27 cellular contexts compared by ENCODE assay signal in the genomic region with DNA sequence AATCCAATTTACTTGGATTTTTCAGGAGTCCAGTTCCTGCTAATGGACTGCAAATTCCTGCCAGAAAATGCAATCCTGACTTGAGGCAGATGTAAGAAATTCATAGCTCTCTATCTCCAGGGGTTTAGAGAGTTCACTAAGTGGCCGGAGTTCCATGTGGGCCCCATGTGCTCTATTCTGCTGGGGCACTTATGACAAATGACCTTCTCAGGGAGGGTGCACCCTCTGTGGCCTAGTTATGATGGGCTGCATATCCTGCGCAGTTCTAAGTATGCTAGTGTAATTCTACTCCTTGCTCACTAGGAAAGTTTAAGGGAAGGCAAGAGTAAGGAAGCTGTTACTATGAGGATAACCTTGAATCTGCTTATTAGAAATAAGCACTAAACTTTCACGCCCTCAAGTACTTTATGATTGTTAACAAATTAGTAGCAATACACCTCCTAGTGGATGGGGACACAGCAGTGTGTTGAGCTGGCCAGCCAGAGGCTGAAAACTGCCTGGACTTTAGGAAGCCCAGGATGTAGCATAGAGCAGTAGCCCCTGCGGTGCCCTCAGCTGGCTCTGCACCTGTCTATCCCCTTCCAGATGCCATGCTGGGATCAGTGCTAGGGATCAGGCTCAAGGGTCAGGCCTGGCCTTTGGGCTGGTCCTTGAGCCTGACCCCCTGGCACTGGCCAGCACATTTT. TPM values are rescaled to one million over a fixed set of nuclear protein-coding genes. Genes with fewer than 3 reads are reported as not detected.
DNase-seq lines count a peak whose midpoint lies in the region; ATAC-seq and TF ChIP-seq lines count a peak whose summit lies in the region.
"Had no signal": no experiment of that assay in that cellular context is flagged by ENCODE, and none has a peak within 500 bp of the region (broad histone marks: within the 10 kb centered on the region; RNA-seq: fewer than 3 reads in every experiment).

No MANE protein-coding gene starts in this region.

- no peak overlapping the region for H3K9ac ChIP-seq in HCT116 (ENCODE audit: low read length)
- H3K9ac ChIP-seq: BLaER1 treated with 17β-estradiol and CSF1 and Interleukin-3, amounts not matched to agents 10 nM and 100 nM had no signal

- in situ Hi-C loops in gastrocnemius medialis (cut with MboI; ENCODE audit: low sequenced_read_pairs in 4 of 4): no loop called here

- H2AFZ ChIP-seq in HCT116 (ENCODE audit: low read depth, low read length, poor library complexity, severe bottlenecking): no peak overlapping the region

- no TSS peak for BruUV-seq in HCT116 (replicated peaks; lab: Mats Ljungman, UMichigan)

- H3K27me3 ChIP-seq in HCT116 (ENCODE audit: insufficient read depth, low read length): no peaks in the 10 kb centered on the region
- no peaks in the 10 kb centered on the region for H3K27me3 ChIP-seq in body of pancreas
- no peaks in the 10 kb centered on the region for H3K27me3 ChIP-seq in gastrocnemius medialis
- no peaks in the 10 kb centered on the region for H3K27me3 ChIP-seq in H7 (ENCODE audit: control insufficient read depth, insufficient read depth, low read length)
- H3K27me3 ChIP-seq: BLaER1 treated with 17β-estradiol and CSF1 and Interleukin-3, amounts not matched to agents 10 nM and 100 nM; neutrophil; transverse colon had no signal

- TF ChIP-seq POLR2A in HCT116 (IDR thresholded peaks at IDR 0.05; ENCODE audit: borderline replicate concordance, extremely low read depth, insufficient read depth, insufficient read length): no peak
- TF ChIP-seq POLR2A in body of pancreas (IDR thresholded peaks at IDR 0.05): no peak
- no peak for TF ChIP-seq POLR2A in gastrocnemius medialis (IDR thresholded peaks at IDR 0.05)

- H3K9me3 ChIP-seq in HCT116 (ENCODE audit: control insufficient read depth in 1 of 2, insufficient read depth in 1 of 2, low read depth in 1 of 2, low read length in 2 of 2): no peaks in the 10 kb centered on the region
- H3K9me3 ChIP-seq in body of pancreas: no peaks in the 10 kb centered on the region
- no peaks in the 10 kb centered on the region for H3K9me3 ChIP-seq in gastrocnemius medialis
- H3K9me3 ChIP-seq: BLaER1 treated with 17β-estradiol and CSF1 and Interleukin-3, amounts not matched to agents 10 nM and 100 nM; neutrophil; transverse colon had no signal

- ATAC-seq in HCT116: 0 out of 2 replicates have a peak, but pooled peaks have one; percentile 22
- no peak for ATAC-seq in body of pancreas
- peak; percentile 17 to 61 for ATAC-seq in left cardiac atrium
- peak in 1 of 2 donors; percentile 48 for ATAC-seq in gastrocnemius medialis
- ATAC-seq: GM12878; stimulated activated naive B cell treated with anti-CD40 and anti-IgM and Interleukin-4, amounts not matched to agents 10 μg/mL and 1 μg/mL and 100 μg/mL, for 72 hours had no signal

- RAD21 ChIA-PET in HCT116 (lab: Charles Lee; ENCODE audit: low non-redundant PET in 1 of 2, low total read pairs in 2 of 2, uncharacterized antibody in 2 of 2, unreplicated experiment in 2 of 2): no interaction called here

- no peak overlapping the region for H3K4me2 ChIP-seq in HCT116 (ENCODE audit: low read length)
- H3K4me2 ChIP-seq: BLaER1 treated with 17β-estradiol and CSF1 and Interleukin-3, amounts not matched to agents 10 nM and 100 nM had no signal

- H3K36me3 ChIP-seq in HCT116 (ENCODE audit: control insufficient read depth in 1 of 2, insufficient read depth in 2 of 2, low read length in 2 of 2) (no peaks in the 10 kb centered on the region), body of pancreas (replicated peaks in 1 of 2; ENCODE audit: insufficient read depth in 1 of 2, low read depth in 2 of 2) (no peaks in the 10 kb centered on the region), gastrocnemius medialis (peaks cover 0 to 19% of the 10 kb centered on the region in 2 donors), H7 (replicated peaks; ENCODE audit: control insufficient read depth, insufficient read depth, low read length) (no peaks in the 10 kb centered on the region)
- H3K36me3 ChIP-seq: BLaER1 treated with 17β-estradiol and CSF1 and Interleukin-3, amounts not matched to agents 10 nM and 100 nM; neutrophil; transverse colon had no signal

- no peaks in the 10 kb centered on the region for H3K79me2 ChIP-seq in HCT116 (ENCODE audit: insufficient read depth, low read length)

- WGBS in body of pancreas, 2 donors: 70 to 88% methylated on average over 3 to 4 of the region's 4 CpGs

- TF ChIP-seq RAD21 in HCT116 (IDR thresholded peaks at IDR 0.05; ENCODE audit: low read depth): no peak

- intact Hi-C loops in HCT116 (cut with micrococcal nuclease) (no loop called here), body of pancreas (cut with DNase I) (no loop called here), left cardiac atrium (cut with DNase I) (no loop called here), gastrocnemius medialis (cut with DNase I; ENCODE audit: low total_unique reads) (no loop called here)

- no peak for DNase-seq in HCT116 (ENCODE audit: low read depth, low spot score)
- no peak for DNase-seq in body of pancreas
- no peak for DNase-seq in left cardiac atrium
- no peak for DNase-seq in gastrocnemius medialis
- no peak for DNase-seq in stimulated activated CD4-positive, alpha-beta T cell treated with anti-CD3 and anti-CD28 coated beads, Interleukin-1b, Interleukin-23, amount 100 ng/mL, for 48 hours
- DNase-seq in T-helper 9 cell: no peak
- no peak for DNase-seq in H7
- DNase-seq in HEK293T (ENCODE audit: extremely low spot score): no peak
- DNase-seq: activated CD4-positive, alpha-beta T cell treated with anti-CD3 and anti-CD28 coated beads for 1 hour; activated CD8-positive, alpha-beta memory T cell treated with anti-CD3 and anti-CD28 coated beads for 24 hours; activated naive CD4-positive, alpha-beta T cell; activated T-cell treated with anti-CD3 and anti-CD28 coated beads, Interleukin-2, amount 50 U/mL, for 48 hours; Karpas-422; kidney glomerular epithelial cell; MV-4-11; NCI-H146; NCI-H524; NK-92 treated with Interleukin-12 subunit alpha and Interleukin-12 subunit beta, amount 100 ng/mL, for 24 hours; SIG-M5; stimulated activated CD4-positive, alpha-beta T cell treated with anti-CD3 and anti-CD28 coated beads, Interleukin-4, amount 100 ng/mL, for 24 hours; stimulated activated naive B cell treated with anti-CD40 and anti-IgM and Interleukin-4, amounts not matched to agents 10 μg/mL and 1 μg/mL and 100 μg/mL, for 72 hours; transverse colon had no signal

- H4K20me1 ChIP-seq in HCT116 (ENCODE audit: insufficient read depth): no peaks in the 10 kb centered on the region
- H4K20me1 ChIP-seq: BLaER1 treated with 17β-estradiol and CSF1 and Interleukin-3, amounts not matched to agents 10 nM and 100 nM had no signal

- no peak overlapping the region for H3K4me3 ChIP-seq in HCT116 (replicated peaks in 1 of 2; ENCODE audit: low read depth in 1 of 2, low read length in 2 of 2)
- H3K4me3 ChIP-seq in body of pancreas: no peak overlapping the region
- no peak overlapping the region for H3K4me3 ChIP-seq in gastrocnemius medialis
- no peak overlapping the region for H3K4me3 ChIP-seq in H7 (ENCODE audit: insufficient read depth, low read depth, low read length)
- H3K4me3 ChIP-seq: BLaER1 treated with 17β-estradiol and CSF1 and Interleukin-3, amounts not matched to agents 10 nM and 100 nM; GM12878; transverse colon had no signal

- H3K27ac ChIP-seq in HCT116 (ENCODE audit: low read depth, low read length): no peak overlapping the region
- peak overlapping the region; percentile 45 to 70 (median 56) for H3K27ac ChIP-seq in body of pancreas
- H3K27ac ChIP-seq in gastrocnemius medialis: peak overlapping the region; percentile 33 to 98 (median 71)
- H3K27ac ChIP-seq: BLaER1 treated with 17β-estradiol and CSF1 and Interleukin-3, amounts not matched to agents 10 nM and 100 nM; neutrophil; transverse colon had no signal

- H3K9me2 ChIP-seq in HCT116 (ENCODE audit: insufficient read depth): no peaks in the 10 kb centered on the region

- POLR2A ChIA-PET in HCT116 (lab: Charles Lee) (no interaction called here), HEK293T (lab: Yijun Ruan, JAX) (no interaction called here)

- CTCF ChIA-PET in HCT116 (lab: Charles Lee) (interaction anchor here (1.9 to 4.5 kb wide), 2 partner anchors 22 kb away, joined by 6 to 12 read pairs; no protein-coding TSS in a partner anchor), HEK293T (lab: Yijun Ruan, JAX) (interaction anchor here (1.4 kb wide), 1 partner anchor 21 kb away, joined by 7 read pairs; no protein-coding TSS in a partner anchor)

- H3K4me1 ChIP-seq in HCT116 (ENCODE audit: control insufficient read depth in 1 of 2, insufficient read depth in 2 of 2, low read length in 2 of 2) (peaks cover 0 to 5% of the 10 kb centered on the region in 2 experiments; a peak in 1 of 4 replicates), body of pancreas (peaks cover 12% of the 10 kb centered on the region), gastrocnemius medialis (peaks cover 40 to 49% of the 10 kb centered on the region in 2 donors)
- H3K4me1 ChIP-seq: BLaER1 treated with 17β-estradiol and CSF1 and Interleukin-3, amounts not matched to agents 10 nM and 100 nM had no signal

- TF ChIP-seq CTCF in HCT116 (IDR thresholded peaks at IDR 0.05 in 2 of 3, conservative IDR thresholded peaks at IDR 0.05 in 1 of 3; ENCODE audit: borderline replicate concordance in 1 of 3, insufficient read depth in 1 of 3, low read depth in 2 of 3, low read length in 2 of 3): no peak
- no peak for TF ChIP-seq CTCF in body of pancreas (IDR thresholded peaks at IDR 0.05)
- peak in 1 of 5 experiments; percentile 17 for TF ChIP-seq CTCF in gastrocnemius medialis (IDR thresholded peaks at IDR 0.05 in 4 of 5, conservative IDR thresholded peaks at IDR 0.05 in 1 of 5)

TF ChIP-seq in HCT116, 20 proteins besides CTCF, POLR2A, EP300 and RAD21 (continues in another document):
- no peak for TF ChIP-seq TCF7L2 (IDR thresholded peaks at IDR 0.05; ENCODE audit: borderline replicate concordance, extremely low read depth, insufficient read depth, insufficient read length)

TF ChIP-seq in HEK293T, 16 proteins besides CTCF, POLR2A, EP300 and RAD21:
- no peak for TF ChIP-seq FOXA1 (IDR thresholded peaks at IDR 0.05)
- TF ChIP-seq TARDBP (IDR thresholded peaks at IDR 0.05): no peak

RNA-seq across cellular contexts. Expression of a gene that starts 14.4 kb away (rescaled TPM):
- not detected for total RNA-seq in HCT116 (2021; ENCODE audit: unreplicated experiment)
- polyA plus RNA-seq in HCT116 (2012): not detected in 2 replicates
- total RNA-seq in body of pancreas: not detected
- 100 to 1,000 TPM; 116 to 138 TPM for total RNA-seq in left cardiac atrium
- 100 to 1,000 TPM; 107 to 214 (median 147) TPM for total RNA-seq in gastrocnemius medialis
- total RNA-seq in H7 (2014; rRNA removed; shearing (Covaris generic)): 0.07 and 0.17 TPM in 2 replicates
- total RNA-seq: fibroblast of lung, glomerular endothelial cell, GM12878 had no signal
- polyA plus RNA-seq: fibroblast of lung had no signal

RNA-seq across cellular contexts. Expression of a gene that starts 26.5 kb away (rescaled TPM):
- total RNA-seq in HCT116 (2021; ENCODE audit: unreplicated experiment): 5.8 TPM
- 2.2 and 3.0 TPM in 2 replicates for polyA plus RNA-seq in HCT116 (2012)
- total RNA-seq in body of pancreas: 10 to 100 TPM in 1 of 2 donors, 1 to 10 TPM in 1; 9.2 to 14.8 TPM
- 10 to 100 TPM; 20.5 to 21.5 TPM for total RNA-seq in left cardiac atrium
- total RNA-seq in gastrocnemius medialis: 10 to 100 TPM; 20.0 to 29.5 (median 27.2) TPM
- 13.0 and 16.7 TPM in 2 replicates for total RNA-seq in H7 (2014; rRNA removed; shearing (Covaris generic))

RNA-seq across cellular contexts. Expression of a gene that starts 45.8 kb away (rescaled TPM):
- total RNA-seq in HCT116 (2021; ENCODE audit: unreplicated experiment): 0.61 TPM
- not detected in 2 replicates for polyA plus RNA-seq in HCT116 (2012)
- total RNA-seq in body of pancreas: not detected
- not detected for total RNA-seq in left cardiac atrium
- total RNA-seq in gastrocnemius medialis: 10 to 100 TPM in 1 of 4 donors, 1 to 10 TPM in 2, under 1 TPM in 1; 0.41 to 11.6 (median 5.2) TPM
- not detected in 2 replicates for total RNA-seq in H7 (2014; rRNA removed; shearing (Covaris generic))
- total RNA-seq: fibroblast of lung, glomerular endothelial cell, GM12878 had no signal
- polyA plus RNA-seq: fibroblast of lung, GM12878 had no signal

Comparison
In these comparisons a context has a peak if more than half of its experiments do, and no peak if none do; other contexts are left out.
1. RNA of a gene that starts 14.4 kb away (total RNA-seq): 107 to 214 TPM in gastrocnemius medialis and 116 to 138 TPM in left cardiac atrium; 0.07 to 0.17 TPM in H7, not detected in HCT116 (single experiment) and not detected in body of pancreas; every median in the first group is over 10 times any median in the second.